10 cellular contexts compared by ENCODE assay signal in genomic region chr1:115723756-115724155, GRCh38. TPM values are rescaled to one million over a fixed set of nuclear protein-coding genes. Genes with fewer than 3 reads are reported as not detected.
"Had no signal": no experiment of that assay in that cellular context is flagged by ENCODE, and none has a peak within 500 bp of the region (broad histone marks: within the 10 kb centered on the region; RNA-seq: fewer than 3 reads in every experiment).

No MANE protein-coding gene starts in this region.

- H3K9me3 Mint-ChIP-seq: HFFc6 had no signal

- H3K9me3 ChIP-seq: HAP-1 had no signal

- H3K36me3 ChIP-seq: HAP-1 had no signal

- H3K4me3 ChIP-seq: GM23248, HAP-1 had no signal

- H2AFZ ChIP-seq: GM23248 had no signal

- H3K4me3 Mint-ChIP-seq: HFFc6 had no signal

- ATAC-seq: HCT116 had no signal

- H3K27ac Mint-ChIP-seq: HFFc6 had no signal

- DNase-seq: GM23248, GOT3, H7, HFFc6, IMR-90 had no signal

- H3K27ac ChIP-seq: GM23248, HL-60 had no signal

- H3K9ac ChIP-seq: GM23248 had no signal

RNA-seq across cellular contexts. Expression of gene CASQ2, which starts 44.8 kb away (rescaled TPM):
- total RNA-seq: GM23248, H4, HFFc6, HT1080, IMR-90 had no signal
- polyA plus RNA-seq: GM23248, IMR-90 had no signal
